In the genomic region with DNA sequence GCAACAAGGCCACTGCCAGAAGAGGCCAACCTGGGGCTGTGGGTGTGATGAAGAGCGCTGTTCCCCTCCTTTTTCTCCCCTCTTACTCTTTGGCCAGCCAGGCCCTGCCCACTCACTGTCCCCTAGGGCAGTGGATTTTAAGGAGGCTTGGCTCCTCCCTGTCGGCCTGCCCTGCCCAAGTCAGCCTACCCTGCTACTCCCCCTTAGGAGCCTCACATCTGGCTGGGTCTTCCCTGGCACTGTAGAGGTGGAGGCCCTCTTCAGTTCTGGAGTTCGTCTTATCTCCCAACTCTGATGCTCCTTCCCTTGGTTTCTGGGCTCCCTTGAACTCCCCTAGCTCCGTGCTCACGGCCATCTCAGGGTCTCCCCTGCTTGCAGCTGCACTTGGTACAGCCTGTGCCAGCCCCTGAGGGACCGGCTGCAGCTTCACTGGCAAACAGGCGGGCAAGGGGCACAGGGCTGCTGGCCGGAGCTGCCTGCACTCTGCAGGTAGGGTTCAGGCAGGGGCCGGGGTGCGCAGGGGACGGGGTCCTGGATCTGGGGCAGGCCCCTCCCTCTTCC, we compare ENCODE assay signal across 1 cellular context.
TF ChIP-seq lines count a peak whose summit lies in the region.

No MANE protein-coding gene starts in this region.

TF ChIP-seq in HepG2, 621 proteins besides CTCF, POLR2A, EP300 and RAD21:
- TF ChIP-seq RBFOX2 (IDR thresholded peaks at IDR 0.05; ENCODE audit: low read depth, low read length), result peak; percentile 7; the same call in 1 of the 2 replicates
- TF ChIP-seq, protein P1, sequence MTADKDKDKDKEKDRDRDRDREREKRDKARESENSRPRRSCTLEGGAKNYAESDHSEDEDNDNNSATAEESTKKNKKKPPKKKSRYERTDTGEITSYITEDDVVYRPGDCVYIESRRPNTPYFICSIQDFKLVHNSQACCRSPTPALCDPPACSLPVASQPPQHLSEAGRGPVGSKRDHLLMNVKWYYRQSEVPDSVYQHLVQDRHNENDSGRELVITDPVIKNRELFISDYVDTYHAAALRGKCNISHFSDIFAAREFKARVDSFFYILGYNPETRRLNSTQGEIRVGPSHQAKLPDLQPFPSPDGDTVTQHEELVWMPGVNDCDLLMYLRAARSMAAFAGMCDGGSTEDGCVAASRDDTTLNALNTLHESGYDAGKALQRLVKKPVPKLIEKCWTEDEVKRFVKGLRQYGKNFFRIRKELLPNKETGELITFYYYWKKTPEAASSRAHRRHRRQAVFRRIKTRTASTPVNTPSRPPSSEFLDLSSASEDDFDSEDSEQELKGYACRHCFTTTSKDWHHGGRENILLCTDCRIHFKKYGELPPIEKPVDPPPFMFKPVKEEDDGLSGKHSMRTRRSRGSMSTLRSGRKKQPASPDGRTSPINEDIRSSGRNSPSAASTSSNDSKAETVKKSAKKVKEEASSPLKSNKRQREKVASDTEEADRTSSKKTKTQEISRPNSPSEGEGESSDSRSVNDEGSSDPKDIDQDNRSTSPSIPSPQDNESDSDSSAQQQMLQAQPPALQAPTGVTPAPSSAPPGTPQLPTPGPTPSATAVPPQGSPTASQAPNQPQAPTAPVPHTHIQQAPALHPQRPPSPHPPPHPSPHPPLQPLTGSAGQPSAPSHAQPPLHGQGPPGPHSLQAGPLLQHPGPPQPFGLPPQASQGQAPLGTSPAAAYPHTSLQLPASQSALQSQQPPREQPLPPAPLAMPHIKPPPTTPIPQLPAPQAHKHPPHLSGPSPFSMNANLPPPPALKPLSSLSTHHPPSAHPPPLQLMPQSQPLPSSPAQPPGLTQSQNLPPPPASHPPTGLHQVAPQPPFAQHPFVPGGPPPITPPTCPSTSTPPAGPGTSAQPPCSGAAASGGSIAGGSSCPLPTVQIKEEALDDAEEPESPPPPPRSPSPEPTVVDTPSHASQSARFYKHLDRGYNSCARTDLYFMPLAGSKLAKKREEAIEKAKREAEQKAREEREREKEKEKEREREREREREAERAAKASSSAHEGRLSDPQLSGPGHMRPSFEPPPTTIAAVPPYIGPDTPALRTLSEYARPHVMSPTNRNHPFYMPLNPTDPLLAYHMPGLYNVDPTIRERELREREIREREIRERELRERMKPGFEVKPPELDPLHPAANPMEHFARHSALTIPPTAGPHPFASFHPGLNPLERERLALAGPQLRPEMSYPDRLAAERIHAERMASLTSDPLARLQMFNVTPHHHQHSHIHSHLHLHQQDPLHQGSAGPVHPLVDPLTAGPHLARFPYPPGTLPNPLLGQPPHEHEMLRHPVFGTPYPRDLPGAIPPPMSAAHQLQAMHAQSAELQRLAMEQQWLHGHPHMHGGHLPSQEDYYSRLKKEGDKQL (CRISPR knock-in tag; IDR thresholded peaks at IDR 0.05; ENCODE audit: low read depth), result no peak
